17 cellular contexts compared by ENCODE assay signal in genomic region chr9:137089232-137089947, GRCh38. TPM values are rescaled to one million over a fixed set of nuclear protein-coding genes. Genes with fewer than 3 reads are reported as not detected.
DNase-seq lines count a peak whose midpoint lies in the region; ATAC-seq and TF ChIP-seq lines count a peak whose summit lies in the region.
"Had no signal": no experiment of that assay in that cellular context is flagged by ENCODE, and none has a peak within 500 bp of the region (broad histone marks: within the 10 kb centered on the region; RNA-seq: fewer than 3 reads in every experiment).

No MANE protein-coding gene starts in this region.

- H3K4me1 Mint-ChIP-seq in MCF 10A (ENCODE audit: insufficient read depth, unreplicated experiment), result peaks cover 25% of the 10 kb centered on the region
- H3K4me1 Mint-ChIP-seq in glutamatergic neuron (ENCODE audit: low read depth, unreplicated experiment), result peaks cover 17% of the 10 kb centered on the region

- intact Hi-C loops in MCF 10A (cut with micrococcal nuclease) (no loop called here), mammary epithelial cell (cut with micrococcal nuclease) (no loop called here), testis (cut with DNase I; ENCODE audit: low total_unique reads) (no loop called here)

- H2AFZ ChIP-seq in mammary epithelial cell (ENCODE audit: low read depth, low read length), result no peak overlapping the region

- peaks cover 28% of the 10 kb centered on the region for H3K4me1 ChIP-seq in mammary epithelial cell (ENCODE audit: insufficient read depth, low read length)
- H3K4me1 ChIP-seq in NT2/D1 (ENCODE audit: insufficient read depth, insufficient read length), result peaks cover 6% of the 10 kb centered on the region
- H3K4me1 ChIP-seq in testis, result peaks cover 17% of the 10 kb centered on the region

- H3K27me3 ChIP-seq in mammary epithelial cell (ENCODE audit: insufficient read depth, low read length), result no peaks in the 10 kb centered on the region
- no peaks in the 10 kb centered on the region for H3K27me3 ChIP-seq in NT2/D1 (ENCODE audit: insufficient read depth, insufficient read length)
- no peaks in the 10 kb centered on the region for H3K27me3 ChIP-seq in testis
- H3K27me3 ChIP-seq: right atrium auricular region, tibial artery had no signal

- POLR2A ChIA-PET in MCF 10A (lab: Yijun Ruan, JAX), result interaction anchor here (0.6 to 1.3 kb wide), 2 partner anchors 136 to 680 kb away, joined by 3 to 6 read pairs; partner anchors contain the start of gene CYSRT1

- H3K36me3 ChIP-seq in mammary epithelial cell (ENCODE audit: insufficient read depth, low read length) (peaks cover 8% of the 10 kb centered on the region), NT2/D1 (ENCODE audit: insufficient read depth, insufficient read length, low read length) (peaks cover 34% of the 10 kb centered on the region), testis (ENCODE audit: low read depth, missing control alignments) (no peaks in the 10 kb centered on the region)

- dilution Hi-C loops in mammary epithelial cell (cut with HindIII; ENCODE audit: low sequenced_read_pairs), result no loop called here

- ATAC-seq in GM18861 (IDR thresholded peaks at IDR 0.05; ENCODE audit: unreplicated experiment), result no peak

- H3K4me2 ChIP-seq in mammary epithelial cell (ENCODE audit: insufficient read depth, low read depth, low read length), result no peak overlapping the region

- WGBS in mammary epithelial cell (ENCODE audit: low coverage, missing lambda C conversion rate), result 66% methylated on average over 7 of the region's 11 CpGs
- 74 to 76% methylated on average over 11 of the region's 11 CpGs for WGBS in testis, 2 donors

- H3K27ac ChIP-seq in mammary epithelial cell (ENCODE audit: insufficient read depth, low read depth, low read length) (no peak overlapping the region), testis (no peak overlapping the region)
- H3K27ac ChIP-seq: right atrium auricular region, tibial artery had no signal

- no peak overlapping the region for H3K9ac ChIP-seq in mammary epithelial cell (ENCODE audit: insufficient read depth, low read length)
- H3K9ac ChIP-seq in NT2/D1 (ENCODE audit: insufficient read length, low read depth), result peak overlapping the region; percentile 58

- peak overlapping the region; percentile 88 for H3K27ac Mint-ChIP-seq in MCF 10A (ENCODE audit: low read depth, unreplicated experiment)
- H3K27ac Mint-ChIP-seq in glutamatergic neuron (ENCODE audit: unreplicated experiment), result peak overlapping the region; percentile 66
- H3K27ac Mint-ChIP-seq: endodermal cell had no signal

- H3K27me3 Mint-ChIP-seq in MCF 10A (ENCODE audit: insufficient read depth, unreplicated experiment), result no peaks in the 10 kb centered on the region
- peaks cover 8% of the 10 kb centered on the region for H3K27me3 Mint-ChIP-seq in glutamatergic neuron (ENCODE audit: unreplicated experiment)

- H3K9me3 ChIP-seq in mammary epithelial cell (replicated peaks; ENCODE audit: insufficient read depth, low read length), result no peaks in the 10 kb centered on the region
- H3K9me3 ChIP-seq in NT2/D1 (ENCODE audit: insufficient read depth, low read length), result no peaks in the 10 kb centered on the region
- H3K9me3 ChIP-seq in testis, result no peaks in the 10 kb centered on the region
- H3K9me3 ChIP-seq: right atrium auricular region, tibial artery had no signal

- H4K20me1 ChIP-seq in mammary epithelial cell (ENCODE audit: insufficient read depth, low read length), result no peaks in the 10 kb centered on the region

- H3K9me3 Mint-ChIP-seq in MCF 10A (ENCODE audit: unreplicated experiment) (no peaks in the 10 kb centered on the region), glutamatergic neuron (ENCODE audit: unreplicated experiment) (peaks cover 13% of the 10 kb centered on the region)
- H3K9me3 Mint-ChIP-seq: endodermal cell had no signal

- H3K4me3 ChIP-seq in mammary epithelial cell (replicated peaks in 1 of 3; ENCODE audit: insufficient read depth in 1 of 3, low read depth in 2 of 3, low read length in 3 of 3), result no peak overlapping the region
- no peak overlapping the region for H3K4me3 ChIP-seq in NT2/D1 (ENCODE audit: insufficient read length, low read depth)
- no peak overlapping the region for H3K4me3 ChIP-seq in testis
- H3K4me3 ChIP-seq: right atrium auricular region, tibial artery had no signal

- CTCF ChIA-PET in MCF 10A (lab: Yijun Ruan, JAX) (interaction anchor here (1.3 to 3.3 kb wide), 3 partner anchors 17 to 298 kb away, joined by 5 to 13 read pairs (median 6); partner anchors contain the start of gene TMEM141), mammary epithelial cell (lab: Charles Lee; ENCODE audit: low non-redundant PET) (interaction anchor here (0.6 kb wide), 1 partner anchor 60 kb away, joined by 3 read pairs; no protein-coding TSS in a partner anchor)

- no peak for TF ChIP-seq POLR2A in testis (IDR thresholded peaks at IDR 0.05)

- TF ChIP-seq CTCF in MCF 10A (IDR thresholded peaks at IDR 0.05; ENCODE audit: unreplicated experiment) (no peak), mammary epithelial cell (conservative IDR thresholded peaks at IDR 0.05 in 1 of 2, IDR thresholded peaks at IDR 0.05 in 1 of 2; ENCODE audit: extremely low read depth in 1 of 2, insufficient read depth in 1 of 2, low read depth in 1 of 2, low read length in 2 of 2) (no peak), glutamatergic neuron (IDR thresholded peaks at IDR 0.05; ENCODE audit: partially characterized antibody, unreplicated experiment) (no peak), testis (IDR thresholded peaks at IDR 0.05) (no peak)

- H3K36me3 Mint-ChIP-seq in MCF 10A (ENCODE audit: insufficient read depth, unreplicated experiment), result peaks cover 53% of the 10 kb centered on the region
- peaks cover 6% of the 10 kb centered on the region for H3K36me3 Mint-ChIP-seq in glutamatergic neuron (ENCODE audit: unreplicated experiment)

- BruUV-seq in MCF 10A (replicated peaks; lab: Mats Ljungman, UMichigan), result no TSS peak
- no TSS peak for BruUV-seq in mammary epithelial cell (replicated peaks; lab: Mats Ljungman, UMichigan)

- H3K79me2 ChIP-seq in mammary epithelial cell (ENCODE audit: insufficient read depth, low read length), result peaks cover 22% of the 10 kb centered on the region

- DNase-seq in MCF 10A (ENCODE audit: unreplicated experiment) (no peak), mammary epithelial cell (no peak), NT2/D1 (ENCODE audit: low read depth, low spot score) (no peak), glutamatergic neuron (no peak), midbrain (lab: John Stamatoyannopoulos, UW) (no peak), testis (no peak), NCI-H345 (lab: John Stamatoyannopoulos, UW) (no peak)
- DNase-seq: central memory CD4-positive, alpha-beta T cell; DMS79; endodermal cell; SHP77; stimulated activated CD4-positive, alpha-beta T cell treated with anti-CD3 and anti-CD28 coated beads, Interleukin-1b, Interleukin-23, amount 100 ng/mL, for 48 hours; tibial artery had no signal

- H3K4me3 Mint-ChIP-seq in MCF 10A (ENCODE audit: unreplicated experiment), result no peak overlapping the region
- H3K4me3 Mint-ChIP-seq in glutamatergic neuron (ENCODE audit: unreplicated experiment), result peak overlapping the region; percentile 55
- H3K4me3 Mint-ChIP-seq: endodermal cell had no signal

- in situ Hi-C loops in mammary epithelial cell (cut with MboI; ENCODE audit: low sequenced_read_pairs in 2 of 2), result no loop called here

RNA-seq across cellular contexts. Expression of gene MAN1B1, which starts 2.6 kb away (rescaled TPM):
- total RNA-seq in MCF 10A (2022), result 46.5 and 49.1 TPM in 2 replicates
- total RNA-seq in mammary epithelial cell, result 10 to 100 TPM; 62.3 to 67.0 TPM
- 48.3 TPM for polyA plus RNA-seq in mammary epithelial cell
- 33.1 TPM for polyA minus RNA-seq in mammary epithelial cell
- total RNA-seq in glutamatergic neuron (ENCODE audit: unreplicated experiment), result 59.8 TPM
- total RNA-seq in testis, result 100 to 1,000 TPM; 122 to 124 TPM
- 62.2 TPM for polyA plus RNA-seq in testis (ENCODE audit: insufficient read depth, low read depth, low replicate concordance)

RNA-seq across cellular contexts. Expression of gene UAP1L1, which starts 12.1 kb away (rescaled TPM):
- total RNA-seq in MCF 10A (2022) (1.0 and 3.7 TPM in 2 replicates), mammary epithelial cell (1 to 10 TPM; 5.3 to 7.5 TPM), glutamatergic neuron (ENCODE audit: unreplicated experiment) (5.1 TPM), testis (10 to 100 TPM in 1 of 2 donors, 1 to 10 TPM in 1; 7.2 to 10.1 TPM)
- polyA plus RNA-seq in mammary epithelial cell (3.9 TPM), testis (ENCODE audit: insufficient read depth, low read depth, low replicate concordance) (6.9 TPM)
- polyA minus RNA-seq in mammary epithelial cell, result 14.2 TPM

RNA-seq across cellular contexts. Expression of gene SAPCD2, which starts 19.0 kb away (rescaled TPM):
- total RNA-seq in MCF 10A (2022), result 5.7 and 15.7 TPM in 2 replicates
- 1 to 10 TPM; 1.0 to 6.9 TPM for total RNA-seq in mammary epithelial cell
- polyA plus RNA-seq in mammary epithelial cell, result 3.9 TPM
- 1.7 TPM for polyA minus RNA-seq in mammary epithelial cell
- 13.5 TPM for total RNA-seq in glutamatergic neuron (ENCODE audit: unreplicated experiment)
- total RNA-seq in testis, result 1 to 10 TPM; 1.4 to 1.7 TPM
- 0.78 TPM for polyA plus RNA-seq in testis (ENCODE audit: insufficient read depth, low read depth, low replicate concordance)

RNA-seq across cellular contexts. Expression of gene DPP7, which starts 25.1 kb away (rescaled TPM):
- 139 and 157 TPM in 2 replicates for total RNA-seq in MCF 10A (2022)
- total RNA-seq in mammary epithelial cell, result 10 to 100 TPM; 52.3 to 80.7 TPM
- 43.7 TPM for polyA plus RNA-seq in mammary epithelial cell
- 19.0 TPM for polyA minus RNA-seq in mammary epithelial cell
- total RNA-seq in glutamatergic neuron (ENCODE audit: unreplicated experiment), result 30.8 TPM
- 100 to 1,000 TPM; 207 to 215 TPM for total RNA-seq in testis
- polyA plus RNA-seq in testis (ENCODE audit: insufficient read depth, low read depth, low replicate concordance), result 242 TPM

RNA-seq across cellular contexts. Expression of gene ENTPD2, which starts 35.5 kb away (rescaled TPM):
- total RNA-seq in MCF 10A (2022), result 13.4 and 31.5 TPM in 2 replicates
- total RNA-seq in mammary epithelial cell, result 10 to 100 TPM; 15.5 to 19.5 TPM
- 3.5 TPM for polyA plus RNA-seq in mammary epithelial cell
- polyA minus RNA-seq in mammary epithelial cell, result 21.7 TPM
- 0.69 TPM for total RNA-seq in glutamatergic neuron (ENCODE audit: unreplicated experiment)
- 1 to 10 TPM; 5.7 to 9.6 TPM for total RNA-seq in testis
- polyA plus RNA-seq in testis (ENCODE audit: insufficient read depth, low read depth, low replicate concordance), result 8.5 TPM
- total RNA-seq: fibroblast of villous mesenchyme had no signal
- polyA plus RNA-seq: neural cell had no signal
